In genomic region chr3:120956143-120956542, GRCh38 we compare ENCODE assay signal across 36 cellular contexts. TPM values are rescaled to one million over a fixed set of nuclear protein-coding genes. Genes with fewer than 3 reads are reported as not detected.
"Had no signal": no experiment of that assay in that cellular context is flagged by ENCODE, and none has a peak within 500 bp of the region (broad histone marks: within the 10 kb centered on the region; RNA-seq: fewer than 3 reads in every experiment).

No MANE protein-coding gene starts in this region.

- H3K9me3 ChIP-seq: MG63 had no signal

- H3K4me3 ChIP-seq: MG63 had no signal

- H3K27me3 ChIP-seq: MG63 had no signal

- H3K36me3 ChIP-seq: MG63 had no signal

- DNase-seq: Karpas-422, Kasumi-1, MG63, MV-4-11, NCI-H1048, NCI-H1092, NCI-H1092 treated with DMSO at 0.1 percent for 48 hours, NCI-H1105, NCI-H1105 treated with DMSO at 0.1 percent for 48 hours, NCI-H1417, NCI-H1417 treated with DMSO at 0.1 percent for 48 hours, NCI-H1436, NCI-H1436 treated with DMSO at 0.1 percent for 48 hours, NCI-H146, NCI-H1694, NCI-H1694 treated with DMSO at 0.1 percent for 48 hours, NCI-H187, NCI-H187 treated with DMSO at 0.1 percent for 48 hours, NCI-H1930, NCI-H2029, NCI-H2029 treated with DMSO at 0.1 percent for 48 hours, NCI-H2081, NCI-H2081 treated with DMSO at 0.1 percent for 48 hours, NCI-H2107, NCI-H2171, NCI-H2171 treated with DMSO at 0.1 percent for 48 hours, NCI-H2227 treated with DMSO at 0.1 percent for 48 hours, NCI-H226, NCI-H345, NCI-H446, NCI-H446 treated with DMSO at 0.1 percent for 48 hours, NCI-H510A, NCI-H510A treated with DMSO at 0.1 percent for 48 hours, NCI-H524, NCI-H524 treated with DMSO at 0.1 percent for 48 hours had no signal

RNA-seq across cellular contexts. Expression of gene STXBP5L, which starts 48.1 kb away (rescaled TPM):
- total RNA-seq: MCF 10A had no signal
